Comparison of ENCODE assay signal across 8 cellular contexts in the genomic region with DNA sequence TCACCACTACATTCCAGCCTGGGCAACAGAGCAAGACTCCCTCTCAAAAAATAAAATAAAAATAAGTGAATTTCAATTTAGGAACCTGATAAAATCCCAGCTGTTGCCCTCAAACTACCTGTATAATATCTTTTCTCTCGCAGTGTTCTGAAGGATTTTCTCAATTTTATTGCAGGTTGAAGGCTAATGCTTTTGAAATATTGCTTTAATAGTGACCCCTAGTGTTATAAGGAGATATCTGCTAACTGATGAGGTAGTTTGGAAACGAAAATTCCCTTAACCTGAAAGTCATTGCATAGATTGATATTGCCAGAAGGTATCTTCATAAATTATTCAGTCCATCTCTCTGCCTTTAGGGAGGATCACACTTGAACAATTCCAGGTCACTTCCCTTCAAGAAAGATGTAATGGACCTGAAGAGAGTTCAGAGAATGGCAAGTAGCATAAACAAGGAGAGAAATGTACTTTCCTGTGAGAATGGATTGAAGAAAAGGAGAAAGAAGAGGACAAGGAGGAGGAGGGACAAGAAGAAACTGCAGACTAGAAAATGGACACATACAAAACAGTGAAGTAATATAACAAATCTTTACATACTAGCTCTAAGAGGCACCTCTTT. TPM values are rescaled to one million over a fixed set of nuclear protein-coding genes. Genes with fewer than 3 reads are reported as not detected.
A peak's percentile ranks its signal among the peaks of the same experiment; 100 is the strongest.
DNase-seq lines count a peak whose midpoint lies in the region; ATAC-seq and TF ChIP-seq lines count a peak whose summit lies in the region.

No MANE protein-coding gene starts in this region.

- no peaks in the 10 kb centered on the region for H3K27me3 ChIP-seq in spleen (replicated peaks in 1 of 7)

- H3K9me3 ChIP-seq in spleen, result no peaks in the 10 kb centered on the region

- no peak overlapping the region for H3K4me3 ChIP-seq in foreskin fibroblast (ENCODE audit: low read depth in 1 of 2, low read length in 2 of 2)
- no peak overlapping the region for H3K4me3 ChIP-seq in spleen

- WGBS in spleen, 5 donors, result 11 to 25% (median 16%) methylated on average over 2 of the region's 2 CpGs

- H3K27ac ChIP-seq in spleen, result peak overlapping the region in 1 of 8 donors; percentile 41

- no peak for TF ChIP-seq POLR2A in spleen (IDR thresholded peaks at IDR 0.05)
- no peak for TF ChIP-seq POLR2A in GM18505 (IDR thresholded peaks at IDR 0.05; ENCODE audit: borderline replicate concordance, extremely low read depth, insufficient read depth, insufficient read length)

- H3K4me1 ChIP-seq in spleen, result peaks cover 0 to 20% (median 5%) of the 10 kb centered on the region in 6 donors

- peak; percentile 65 for DNase-seq in DMS53 (lab: John Stamatoyannopoulos, UW)
- peak; percentile 15 for DNase-seq in HS-5 (ENCODE audit: low read depth)
- DNase-seq in SK-N-DZ (ENCODE audit: low spot score), result peak; percentile 7
- peak; percentile 8 to 46 for DNase-seq in foreskin fibroblast
- no peak for DNase-seq in spleen

- H3K36me3 ChIP-seq in spleen, result no peaks in the 10 kb centered on the region

- intact Hi-C loops in spleen (cut with DNase I; ENCODE audit: low total_unique reads), result loop anchor here (10.0 kb wide), 2 partner anchors 91 to 241 kb away; no protein-coding TSS in a partner anchor

- ATAC-seq in HG02678 (IDR thresholded peaks at IDR 0.05; ENCODE audit: unreplicated experiment) (no peak), GM18505 (IDR thresholded peaks at IDR 0.05; ENCODE audit: unreplicated experiment) (no peak), HG02588 (IDR thresholded peaks at IDR 0.05; ENCODE audit: unreplicated experiment) (no peak)

- peak; percentile 47 for TF ChIP-seq CTCF in foreskin fibroblast (IDR thresholded peaks at IDR 0.05; ENCODE audit: low read depth, low read length)
- peak; percentile 35 to 74 (median 64) for TF ChIP-seq CTCF in spleen (IDR thresholded peaks at IDR 0.05 in 8 of 11, conservative IDR thresholded peaks at IDR 0.05 in 3 of 11)

RNA-seq across cellular contexts. Expression of a gene that starts 44.1 kb away (rescaled TPM):
- 1.2 and 1.8 TPM in 2 replicates for polyA plus RNA-seq in SK-N-DZ (2014; cell fraction: cytosol; rRNA removed)
- polyA plus RNA-seq in SK-N-DZ (2014; cell fraction: nucleus; rRNA removed), result 0.68 and 1.9 TPM in 2 replicates
- under 1 TPM in 6 of 7 donors, not detected in 1; 0.13 to 0.68 (median 0.41) TPM for total RNA-seq in spleen
- polyA plus RNA-seq in spleen, result under 1 TPM in 2 of 3 donors, not detected in 1; 0.09 to 0.10 TPM

RNA-seq across cellular contexts. Expression of a gene that starts 44.3 kb away (rescaled TPM):
- polyA plus RNA-seq in SK-N-DZ (2014; cell fraction: cytosol; rRNA removed), result 19.6 and 20.1 TPM in 2 replicates
- 14.1 and 15.1 TPM in 2 replicates for polyA plus RNA-seq in SK-N-DZ (2014; cell fraction: nucleus; rRNA removed)
- 10 to 100 TPM; 21.2 to 35.0 (median 28.8) TPM for total RNA-seq in spleen
- polyA plus RNA-seq in spleen, result 10 to 100 TPM; 13.9 to 19.0 (median 15.3) TPM

RNA-seq across cellular contexts. Expression of a gene that starts 55.6 kb away (rescaled TPM):
- polyA plus RNA-seq in SK-N-DZ (2014; cell fraction: cytosol; rRNA removed), result not detected in 2 replicates
- not detected in 2 replicates for polyA plus RNA-seq in SK-N-DZ (2014; cell fraction: nucleus; rRNA removed)
- 10 to 100 TPM; 22.2 to 72.3 (median 37.7) TPM for total RNA-seq in spleen
- polyA plus RNA-seq in spleen, result 1 to 10 TPM; 5.0 to 6.4 (median 5.2) TPM
